In genomic region chr6:116476021-116476678, GRCh38 we compare ENCODE assay signal across 9 cellular contexts. TPM values are rescaled to one million over a fixed set of nuclear protein-coding genes. Genes with fewer than 3 reads are reported as not detected.
A peak's percentile ranks its signal among the peaks of the same experiment; 100 is the strongest.
DNase-seq lines count a peak whose midpoint lies in the region; ATAC-seq and TF ChIP-seq lines count a peak whose summit lies in the region.
"Had no signal": no experiment of that assay in that cellular context is flagged by ENCODE, and none has a peak within 500 bp of the region (broad histone marks: within the 10 kb centered on the region; RNA-seq: fewer than 3 reads in every experiment).

No MANE protein-coding gene starts in this region.

- intact Hi-C loops in Right ventricle myocardium superior (cut with DNase I): no loop called here
- intact Hi-C loops in lower lobe of right lung (cut with DNase I): no loop called here

- H3K27ac ChIP-seq in right atrium auricular region: no peak overlapping the region
- peak overlapping the region; percentile 48 for H3K27ac ChIP-seq in lower lobe of right lung
- H3K27ac ChIP-seq in foreskin keratinocyte: no peak overlapping the region

- H3K36me3 ChIP-seq in right atrium auricular region (no peaks in the 10 kb centered on the region), lower lobe of right lung (no peaks in the 10 kb centered on the region)

- no peaks in the 10 kb centered on the region for H3K4me1 ChIP-seq in right atrium auricular region
- peaks cover 4% of the 10 kb centered on the region for H3K4me1 ChIP-seq in lower lobe of right lung
- H3K4me1 ChIP-seq in foreskin keratinocyte: no peaks in the 10 kb centered on the region

- no peaks in the 10 kb centered on the region for H3K27me3 ChIP-seq in right atrium auricular region
- no peaks in the 10 kb centered on the region for H3K27me3 ChIP-seq in lower lobe of right lung (ENCODE audit: low read depth)
- H3K27me3 ChIP-seq in foreskin keratinocyte: no peaks in the 10 kb centered on the region

- no peaks in the 10 kb centered on the region for H3K9me3 ChIP-seq in right atrium auricular region
- no peaks in the 10 kb centered on the region for H3K9me3 ChIP-seq in lower lobe of right lung

- no peak for TF ChIP-seq CTCF in right atrium auricular region (IDR thresholded peaks at IDR 0.05)
- TF ChIP-seq CTCF in lower lobe of right lung (IDR thresholded peaks at IDR 0.05): no peak
- no peak for TF ChIP-seq CTCF in foreskin keratinocyte (conservative IDR thresholded peaks at IDR 0.05)

- peak; percentile 82 for ATAC-seq in Right ventricle myocardium superior (ENCODE audit: poor library complexity)
- peak; percentile 100 for ATAC-seq in HG02970 (IDR thresholded peaks at IDR 0.05; ENCODE audit: low FRiP score, unreplicated experiment)
- peak; percentile 77 to 84 for ATAC-seq in lower lobe of right lung
- ATAC-seq in foreskin keratinocyte: no peak

- H3K4me3 ChIP-seq in right atrium auricular region (no peak overlapping the region), lower lobe of right lung (no peak overlapping the region)

- no peak for DNase-seq in Right ventricle myocardium superior
- no peak for DNase-seq in right atrium auricular region (ENCODE audit: low spot score)
- peak; percentile 74 for DNase-seq in OCI-M1 (lab: John Stamatoyannopoulos, UW)
- no peak for DNase-seq in lower lobe of right lung
- DNase-seq in foreskin keratinocyte: no peak
- DNase-seq in COLO829 (ENCODE audit: low spot score): no peak
- DNase-seq in stimulated activated CD4-positive, alpha-beta T cell treated with anti-CD3 and anti-CD28 coated beads, Interleukin-2, amount 100 ng/mL, for 24 hours: no peak

RNA-seq across cellular contexts. Expression of gene CALHM6, which starts 15.0 kb away (rescaled TPM):
- total RNA-seq in Right ventricle myocardium superior (1.4 TPM), right atrium auricular region (1 to 10 TPM; 2.3 to 3.1 TPM), lower lobe of right lung (9.1 TPM), foreskin keratinocyte (3.0 and 3.2 TPM in 2 replicates)
- polyA plus RNA-seq in foreskin keratinocyte: 4.0 and 4.6 TPM in 2 replicates
- total RNA-seq: myocyte had no signal

RNA-seq across cellular contexts. Expression of gene CALHM5, which starts 35.3 kb away (rescaled TPM):
- 2.2 TPM for total RNA-seq in Right ventricle myocardium superior
- total RNA-seq in right atrium auricular region: 1 to 10 TPM; 2.3 to 3.4 TPM
- total RNA-seq in lower lobe of right lung: 1.9 TPM
- 0.11 and 0.20 TPM in 2 replicates for total RNA-seq in foreskin keratinocyte
- 0.03 and 0.10 TPM in 2 replicates for polyA plus RNA-seq in foreskin keratinocyte
